8 cellular contexts compared by ENCODE assay signal in the genomic region with DNA sequence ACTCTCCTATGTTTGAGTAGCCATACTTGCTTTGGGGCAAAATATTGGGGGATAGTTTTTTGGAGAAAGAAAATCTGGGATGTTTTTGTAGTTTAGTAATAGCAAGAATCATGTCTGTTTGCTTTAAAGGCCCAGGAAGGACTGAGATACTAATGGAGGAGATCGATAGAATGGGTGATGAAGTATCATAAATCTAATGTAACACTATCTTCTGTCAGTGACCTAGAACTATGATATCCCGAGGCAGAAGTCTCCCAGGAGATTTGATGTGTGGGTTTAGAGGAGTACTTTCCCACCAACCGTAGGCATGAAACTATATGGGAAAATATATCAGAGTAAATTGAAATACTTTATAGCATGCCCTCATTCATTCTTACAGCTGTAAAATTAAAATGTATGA. TPM values are rescaled to one million over a fixed set of nuclear protein-coding genes. Genes with fewer than 3 reads are reported as not detected.
DNase-seq lines count a peak whose midpoint lies in the region; ATAC-seq, FAIRE-seq and TF ChIP-seq lines count a peak whose summit lies in the region.

No MANE protein-coding gene starts in this region.

- no peak overlapping the region for H3K23ac ChIP-seq in mesendoderm (ENCODE audit: low read length)

- peaks cover 18% of the 10 kb centered on the region for H3K4me1 Mint-ChIP-seq in astrocyte (ENCODE audit: low read depth, unreplicated experiment)

- peaks cover 4% of the 10 kb centered on the region for H3K36me3 Mint-ChIP-seq in astrocyte (ENCODE audit: low read depth, unreplicated experiment)

- peaks cover 26% of the 10 kb centered on the region for H3K4me1 ChIP-seq in cardiac muscle cell (ENCODE audit: low read depth)
- H3K4me1 ChIP-seq in astrocyte (ENCODE audit: insufficient read depth, low read length) = peaks cover 14% of the 10 kb centered on the region
- no peaks in the 10 kb centered on the region for H3K4me1 ChIP-seq in mesendoderm (ENCODE audit: control insufficient read depth, low read depth, low read length)
- no peaks in the 10 kb centered on the region for H3K4me1 ChIP-seq in urinary bladder (ENCODE audit: insufficient read depth)

- TF ChIP-seq CTCF in cardiac muscle cell (IDR thresholded peaks at IDR 0.05; ENCODE audit: low read depth, low read length) (no peak), astrocyte (IDR thresholded peaks at IDR 0.05; ENCODE audit: insufficient read depth, low read depth, low read length) (no peak)

- H3K4me3 Mint-ChIP-seq in astrocyte (ENCODE audit: unreplicated experiment) = peak overlapping the region; percentile 89

- H3K9ac ChIP-seq in astrocyte (ENCODE audit: low read length) (peak overlapping the region; percentile 87), mesendoderm (ENCODE audit: low read length) (no peak overlapping the region)

- peak overlapping the region; percentile 19 for H2BK15ac ChIP-seq in mesendoderm (replicated peaks; ENCODE audit: low read depth)

- H4K20me1 ChIP-seq in astrocyte (ENCODE audit: insufficient read depth, low read length) = no peaks in the 10 kb centered on the region

- H4K8ac ChIP-seq in mesendoderm (ENCODE audit: low read depth, low read length) = no peak overlapping the region

- H3K27me3 Mint-ChIP-seq in astrocyte (ENCODE audit: low read depth, unreplicated experiment) = no peaks in the 10 kb centered on the region

- H3K79me2 ChIP-seq in astrocyte (ENCODE audit: insufficient read depth, low read length) = peaks cover 20% of the 10 kb centered on the region
- no peaks in the 10 kb centered on the region for H3K79me2 ChIP-seq in mesendoderm (ENCODE audit: control insufficient read depth, insufficient read depth, low read length)

- no peak overlapping the region for H4K5ac ChIP-seq in mesendoderm (ENCODE audit: low read length)

- peak overlapping the region; percentile 92 for H3K4me2 ChIP-seq in astrocyte (ENCODE audit: low read length)
- H3K4me2 ChIP-seq in mesendoderm (ENCODE audit: low read length) = no peak overlapping the region

- WGBS in mesendoderm (ENCODE audit: extremely low coverage, insufficient coverage, low lambda C conversion rate) = no CpG with 5 or more reads among the region's 3 CpGs
- WGBS in urinary bladder = 9% methylated on average over 3 of the region's 3 CpGs

- no peak overlapping the region for H2AFZ ChIP-seq in astrocyte (ENCODE audit: low read depth, low read length)

- H3K36me3 ChIP-seq in cardiac muscle cell (no peaks in the 10 kb centered on the region), astrocyte (ENCODE audit: insufficient read depth, low read length) (no peaks in the 10 kb centered on the region), mesendoderm (ENCODE audit: control insufficient read depth, insufficient read depth, low read length) (no peaks in the 10 kb centered on the region), urinary bladder (ENCODE audit: insufficient read depth) (no peaks in the 10 kb centered on the region)

- no peaks in the 10 kb centered on the region for H3K79me1 ChIP-seq in mesendoderm (ENCODE audit: low read length)

- no peak overlapping the region for H3K4ac ChIP-seq in mesendoderm (ENCODE audit: low read depth, low read length)

- H3K27me3 ChIP-seq in cardiac muscle cell (no peaks in the 10 kb centered on the region), astrocyte (ENCODE audit: insufficient read depth, low read length) (no peaks in the 10 kb centered on the region), mesendoderm (ENCODE audit: insufficient read depth, low read length, poor library complexity) (no peaks in the 10 kb centered on the region)

- H3K27ac ChIP-seq in cardiac muscle cell (peak overlapping the region; percentile 92), astrocyte (ENCODE audit: low read depth, low read length) (peak overlapping the region; percentile 86), mesendoderm (ENCODE audit: low read depth, low read length) (no peak overlapping the region), urinary bladder (ENCODE audit: low read depth) (peak overlapping the region; percentile 86)

- no peak for ATAC-seq in left cardiac atrium
- ATAC-seq in esophagus mucosa = no peak
- no peak for ATAC-seq in GM21825 (IDR thresholded peaks at IDR 0.05; ENCODE audit: unreplicated experiment)

- peak overlapping the region; percentile 90 for H3K27ac Mint-ChIP-seq in astrocyte (ENCODE audit: unreplicated experiment)

- peak overlapping the region; percentile 32 for H3K4me3 ChIP-seq in cardiac muscle cell
- H3K4me3 ChIP-seq in astrocyte (ENCODE audit: insufficient read depth, low read depth, low read length) = peak overlapping the region; percentile 75
- no peak overlapping the region for H3K4me3 ChIP-seq in mesendoderm (ENCODE audit: low read length)
- no peak overlapping the region for H3K4me3 ChIP-seq in urinary bladder (ENCODE audit: low read depth, low read length)

- H3K9me3 ChIP-seq in cardiac muscle cell (ENCODE audit: low read depth) (no peaks in the 10 kb centered on the region), astrocyte (ENCODE audit: insufficient read depth, low read depth, low read length) (no peaks in the 10 kb centered on the region)

- DNase-seq in cardiac muscle cell (ENCODE audit: low read depth in 1 of 2, low spot score in 1 of 2) (no peak), left cardiac atrium (no peak), astrocyte (ENCODE audit: low read depth) (no peak), mesendoderm (no peak), AG08396 (ENCODE audit: low spot score) (no peak)

- no peak overlapping the region for H3K18ac ChIP-seq in mesendoderm (ENCODE audit: low read length)

- H3K56ac ChIP-seq in mesendoderm (ENCODE audit: low read length) = peak overlapping the region; percentile 27

- intact Hi-C loops in left cardiac atrium (cut with DNase I) = no loop called here

- no peak overlapping the region for H2BK5ac ChIP-seq in mesendoderm (ENCODE audit: low read length)

- no peak overlapping the region for H2AK5ac ChIP-seq in mesendoderm (ENCODE audit: low read length)

- FAIRE-seq in astrocyte (lab: Jason Lieb, UNC) = no peak

- H3K9me3 Mint-ChIP-seq in astrocyte (ENCODE audit: unreplicated experiment) = no peaks in the 10 kb centered on the region

- no peak overlapping the region for H2BK120ac ChIP-seq in mesendoderm (ENCODE audit: low read depth, low read length)

RNA-seq across cellular contexts. Expression of a gene that starts 21.0 kb away (rescaled TPM):
- total RNA-seq in cardiac muscle cell = 75.5 and 86.5 TPM in 2 replicates
- 15.4 and 32.6 TPM in 2 replicates for polyA plus RNA-seq in cardiac muscle cell
- total RNA-seq in left cardiac atrium = 10 to 100 TPM; 34.9 to 39.7 TPM
- total RNA-seq in astrocyte = 30.6 and 39.6 TPM in 2 replicates
- polyA plus RNA-seq in mesendoderm (2013, experiment 1 of 2) = 4.8 TPM
- polyA plus RNA-seq in mesendoderm (2013, experiment 2 of 2) = 5.4 TPM
- 31.1 TPM for total RNA-seq in urinary bladder
- 16.8 TPM for polyA plus RNA-seq in urinary bladder
- 56.3 TPM for total RNA-seq in esophagus mucosa

RNA-seq across cellular contexts. Expression of a gene that starts 49.3 kb away (rescaled TPM):
- total RNA-seq in cardiac muscle cell = 4.9 and 7.7 TPM in 2 replicates
- polyA plus RNA-seq in cardiac muscle cell = 6.7 and 7.3 TPM in 2 replicates
- total RNA-seq in left cardiac atrium = 10 to 100 TPM; 34.2 to 35.1 TPM
- 45.3 and 46.4 TPM in 2 replicates for total RNA-seq in astrocyte
- polyA plus RNA-seq in mesendoderm (2013, experiment 1 of 2) = 11.3 TPM
- 10.8 TPM for polyA plus RNA-seq in mesendoderm (2013, experiment 2 of 2)
- 9.3 TPM for total RNA-seq in urinary bladder
- polyA plus RNA-seq in urinary bladder = 12.3 TPM
- total RNA-seq in esophagus mucosa = 1.8 TPM

Comparison
In these comparisons a context has a peak if more than half of its experiments do, and no peak if none do; other contexts are left out.
1. H3K4me3 ChIP-seq: peak in cardiac muscle cell (single experiment) and astrocyte (single experiment); none in mesendoderm (single experiment) and urinary bladder (single experiment).